In genomic region chr16:11973065-11973464, GRCh38 we compare ENCODE assay signal across 21 cellular contexts. TPM values are rescaled to one million over a fixed set of nuclear protein-coding genes. Genes with fewer than 3 reads are reported as not detected.
DNase-seq lines count a peak whose midpoint lies in the region; ATAC-seq and TF ChIP-seq lines count a peak whose summit lies in the region.
"Had no signal": no experiment of that assay in that cellular context is flagged by ENCODE, and none has a peak within 500 bp of the region (broad histone marks: within the 10 kb centered on the region; RNA-seq: fewer than 3 reads in every experiment).

No MANE protein-coding gene starts in this region.

- H3K79me2 ChIP-seq in SU-DHL-6 (ENCODE audit: insufficient read depth, low read length), result peaks cover 36% of the 10 kb centered on the region

- H3K27ac ChIP-seq in SU-DHL-6 (ENCODE audit: low read depth, low read length), result peak overlapping the region; percentile 14; the same call in 1 of the 2 replicates
- no peak overlapping the region for H3K27ac ChIP-seq in lung (ENCODE audit: low read depth in 1 of 2, low read length in 1 of 2)
- H3K27ac ChIP-seq: A549 had no signal

- H3K9me3 Mint-ChIP-seq in stimulated activated naive CD8-positive, alpha-beta T cell treated with anti-CD3 and anti-CD28 coated beads, Interleukin-15, Interleukin-2, amounts not matched to agents 100 ng/mL and 50 ng/mL, for 24 hours, result no peaks in the 10 kb centered on the region

- no peaks in the 10 kb centered on the region for H3K9me2 ChIP-seq in SU-DHL-6 (replicated peaks; ENCODE audit: insufficient read depth, low read length)

- 62 to 81% methylated on average over 5 of the region's 5 CpGs for WGBS in lung, 2 donors

- no peak overlapping the region for H2AFZ ChIP-seq in SU-DHL-6 (ENCODE audit: low read depth, low read length, severe bottlenecking)

- ATAC-seq in stimulated activated naive CD8-positive, alpha-beta T cell treated with anti-CD3 and anti-CD28 coated beads, Interleukin-15, Interleukin-2, amounts not matched to agents 100 U/mL and 50 U/mL, for 24 hours, result no peak
- ATAC-seq in lung (ENCODE audit: insufficient read depth, low FRiP score), result no peak
- no peak for ATAC-seq in GM21723 (IDR thresholded peaks at IDR 0.05; ENCODE audit: unreplicated experiment)
- ATAC-seq in GM21717 (IDR thresholded peaks at IDR 0.05; ENCODE audit: unreplicated experiment), result no peak
- ATAC-seq: A549, PC-3 had no signal

- H3K27ac Mint-ChIP-seq in stimulated activated naive CD8-positive, alpha-beta T cell treated with anti-CD3 and anti-CD28 coated beads, Interleukin-15, Interleukin-2, amounts not matched to agents 100 ng/mL and 50 ng/mL, for 24 hours, result peak overlapping the region; percentile 37

- H3K27me3 ChIP-seq in SU-DHL-6 (ENCODE audit: low read length) (no peaks in the 10 kb centered on the region), lung (ENCODE audit: control insufficient read depth, insufficient read depth) (no peaks in the 10 kb centered on the region)

- peaks cover 0 to 7% of the 10 kb centered on the region in 2 donors for H3K4me1 ChIP-seq in lung (ENCODE audit: control insufficient read depth in 2 of 2, insufficient read depth in 2 of 2, low read length in 2 of 2)

- H3K36me3 ChIP-seq in SU-DHL-6 (ENCODE audit: low read length), result peaks cover 11% of the 10 kb centered on the region; the same call in 1 of the 2 replicates
- H3K36me3 ChIP-seq in lung (ENCODE audit: control insufficient read depth in 2 of 2, insufficient read depth in 2 of 2, low read length in 2 of 2), result no peaks in the 10 kb centered on the region

- H3K4me1 Mint-ChIP-seq in stimulated activated naive CD8-positive, alpha-beta T cell treated with anti-CD3 and anti-CD28 coated beads, Interleukin-15, Interleukin-2, amounts not matched to agents 100 ng/mL and 50 ng/mL, for 24 hours (ENCODE audit: low read depth), result peaks cover 25% of the 10 kb centered on the region

- no peak overlapping the region for H3K4me2 ChIP-seq in SU-DHL-6 (ENCODE audit: low read depth, low read length, poor library complexity, severe bottlenecking)
- H3K4me2 ChIP-seq: A549 had no signal

- H3K27me3 Mint-ChIP-seq in stimulated activated naive CD8-positive, alpha-beta T cell treated with anti-CD3 and anti-CD28 coated beads, Interleukin-15, Interleukin-2, amounts not matched to agents 100 ng/mL and 50 ng/mL, for 24 hours, result no peaks in the 10 kb centered on the region

- TF ChIP-seq CTCF in SU-DHL-6 (IDR thresholded peaks at IDR 0.05; ENCODE audit: insufficient read depth, low read length, poor library complexity, severe bottlenecking) (no peak), lung (IDR thresholded peaks at IDR 0.05; ENCODE audit: control extremely low read depth, extremely low read depth) (no peak)

- H3F3A ChIP-seq in SU-DHL-6 (ENCODE audit: insufficient read depth), result peaks cover 59% of the 10 kb centered on the region

- no peak for DNase-seq in stimulated activated naive CD8-positive, alpha-beta T cell treated with anti-CD3 and anti-CD28 coated beads, Interleukin-15, Interleukin-2, amounts not matched to agents 100 U/mL and 50 U/mL, for 24 hours
- DNase-seq in lung (ENCODE audit: low spot score) (peak; percentile 54), occipital lobe (lab: John Stamatoyannopoulos, UW) (no peak)
- DNase-seq: C1 segment of cervical spinal cord, DND-41, H9, Karpas-422, NCI-H1092 treated with DMSO at 0.1 percent for 48 hours, NCI-H146, NCI-H2081 treated with DMSO at 0.1 percent for 48 hours, NCI-H2227 treated with DMSO at 0.1 percent for 48 hours, NCI-H510A treated with DMSO at 0.1 percent for 48 hours, NCI-H774, PC-3 had no signal

- no peaks in the 10 kb centered on the region for H3K36me3 Mint-ChIP-seq in stimulated activated naive CD8-positive, alpha-beta T cell treated with anti-CD3 and anti-CD28 coated beads, Interleukin-15, Interleukin-2, amounts not matched to agents 100 ng/mL and 50 ng/mL, for 24 hours (ENCODE audit: low read depth)

- no peak overlapping the region for H3K9ac ChIP-seq in SU-DHL-6 (ENCODE audit: low read length)

- H3K4me3 ChIP-seq in SU-DHL-6 (ENCODE audit: insufficient read depth, low read length, poor library complexity, severe bottlenecking) (no peak overlapping the region), lung (no peak overlapping the region)
- H3K4me3 ChIP-seq: A549 had no signal

- H4K20me1 ChIP-seq in SU-DHL-6 (ENCODE audit: low read depth, low read length), result no peaks in the 10 kb centered on the region

- no peaks in the 10 kb centered on the region for H3K9me3 ChIP-seq in SU-DHL-6 (ENCODE audit: insufficient read depth, low read length)
- H3K9me3 ChIP-seq in lung (ENCODE audit: control insufficient read depth in 2 of 2, insufficient read depth in 1 of 2, low read length in 1 of 2), result no peaks in the 10 kb centered on the region
- H3K9me3 ChIP-seq: A549 had no signal

- H3K4me3 Mint-ChIP-seq in stimulated activated naive CD8-positive, alpha-beta T cell treated with anti-CD3 and anti-CD28 coated beads, Interleukin-15, Interleukin-2, amounts not matched to agents 100 ng/mL and 50 ng/mL, for 24 hours, result no peak overlapping the region
- H3K4me3 Mint-ChIP-seq: H9 had no signal

RNA-seq across cellular contexts. Expression of gene SNX29, which starts 3.5 kb away (rescaled TPM):
- 10 to 100 TPM; 25.5 to 45.9 TPM for total RNA-seq in lung
- polyA plus RNA-seq in lung, result 1 to 10 TPM; 4.8 to 6.6 TPM
- total RNA-seq in occipital lobe, result 13.6 TPM

RNA-seq across cellular contexts. Expression of gene TNFRSF17, which starts 8.1 kb away (rescaled TPM):
- total RNA-seq in lung (1 to 10 TPM; 1.5 to 3.2 TPM), occipital lobe (not detected)
- 1 to 10 TPM in 1 of 2 donors, under 1 TPM in 1; 0.30 to 1.3 TPM for polyA plus RNA-seq in lung
- total RNA-seq: H9, HT-29, MCF 10A, PC-3 had no signal
- polyA plus RNA-seq: A549 had no signal

RNA-seq across cellular contexts. Expression of gene NPIPB2, which starts 31.2 kb away (rescaled TPM):
- 10 to 100 TPM in 1 of 2 donors, 1 to 10 TPM in 1; 8.4 to 10.1 TPM for total RNA-seq in lung
- 1 to 10 TPM; 5.5 to 6.6 TPM for polyA plus RNA-seq in lung
- total RNA-seq in occipital lobe, result 0.78 TPM

RNA-seq across cellular contexts. Expression of gene GSPT1, which starts 57.3 kb away (rescaled TPM):
- total RNA-seq in lung (100 to 1,000 TPM; 106 to 116 TPM), occipital lobe (75.2 TPM)
- 10 to 100 TPM; 27.2 to 61.7 TPM for polyA plus RNA-seq in lung
